30 cellular contexts compared by ENCODE assay signal in genomic region chr3:155236473-155236872, GRCh38. TPM values are rescaled to one million over a fixed set of nuclear protein-coding genes. Genes with fewer than 3 reads are reported as not detected.
"Had no signal": no experiment of that assay in that cellular context is flagged by ENCODE, and none has a peak within 500 bp of the region (broad histone marks: within the 10 kb centered on the region; RNA-seq: fewer than 3 reads in every experiment).

No MANE protein-coding gene starts in this region.

- DNase-seq: natural killer cell; occipital lobe; ovary; posterior cingulate gyrus; psoas muscle; right cardiac atrium; right lobe of liver; sigmoid colon; small intestine; stimulated activated CD4-positive, alpha-beta T cell treated with anti-CD3 and anti-CD28 coated beads, Interleukin-15, amount 100 ng/mL, for 24 hours; stimulated activated CD4-positive, alpha-beta T cell treated with anti-CD3 and anti-CD28 coated beads, Interleukin-2, amount 100 ng/mL, for 24 hours; stimulated activated CD4-positive, alpha-beta T cell treated with anti-CD3 and anti-CD28 coated beads, Interleukin-2, amount 100 ng/mL, for 48 hours; stimulated activated CD4-positive, alpha-beta T cell treated with anti-CD3 and anti-CD28 coated beads, Interleukin-4, amount 100 ng/mL, for 24 hours; stimulated activated naive B cell treated with anti-CD40 and anti-IgM and Interleukin-4, amounts not matched to agents 10 μg/mL and 1 μg/mL and 100 μg/mL, for 72 hours; stimulated activated naive CD4-positive, alpha-beta T cell treated with Interleukin-2 at 50 U/mL for 16 hours; stomach; thyroid gland; trophoblast cell; upper lobe of right lung; uterus had no signal

- H3K9me3 ChIP-seq: ovary, right lobe of liver, sigmoid colon, stomach, thoracic aorta, thyroid gland, tibial nerve, upper lobe of right lung, uterus had no signal

- H3K27me3 ChIP-seq: neural progenitor cell, ovary, right lobe of liver, sigmoid colon, stomach, thyroid gland, tibial nerve, upper lobe of right lung, uterus had no signal

- H3K4me3 ChIP-seq: neural progenitor cell, ovary, psoas muscle, right lobe of liver, sigmoid colon, stomach, thoracic aorta, thyroid gland, tibial nerve, upper lobe of right lung, uterus had no signal

- H3K27ac ChIP-seq: neural progenitor cell, ovary, parathyroid adenoma, psoas muscle, right lobe of liver, sigmoid colon, stomach, thoracic aorta, thyroid gland, tibial nerve, upper lobe of right lung, uterus had no signal

- ATAC-seq: natural killer cell; psoas muscle; right cardiac atrium; right lobe of liver; stimulated activated effector memory CD8-positive, alpha-beta T cell treated with anti-CD3 and anti-CD28 coated beads, Interleukin-12 subunit alpha, Interleukin-12 subunit beta, amount 100 ng/mL, for 72 hours; stimulated activated naive B cell treated with anti-CD40 and anti-IgM and Interleukin-4, amounts not matched to agents 10 μg/mL and 1 μg/mL and 100 μg/mL, for 72 hours; upper lobe of right lung had no signal

- H3K36me3 ChIP-seq: neural progenitor cell, ovary, right lobe of liver, sigmoid colon, stomach, thoracic aorta, thyroid gland, tibial nerve, upper lobe of right lung, uterus had no signal

- H3K4me1 ChIP-seq: neural progenitor cell, thyroid gland, upper lobe of right lung, uterus had no signal

RNA-seq across cellular contexts. Expression of gene STRIT1, which starts 57.0 kb away (rescaled TPM):
- total RNA-seq: natural killer cell, occipital lobe, osteoblast, ovary, progenitor cell of endocrine pancreas, renal cortical epithelial cell, sigmoid colon, stomach, subcutaneous adipose tissue, temporal lobe, thoracic aorta, thyroid gland, tibial nerve, upper lobe of right lung, uterus had no signal
